In the genomic region with DNA sequence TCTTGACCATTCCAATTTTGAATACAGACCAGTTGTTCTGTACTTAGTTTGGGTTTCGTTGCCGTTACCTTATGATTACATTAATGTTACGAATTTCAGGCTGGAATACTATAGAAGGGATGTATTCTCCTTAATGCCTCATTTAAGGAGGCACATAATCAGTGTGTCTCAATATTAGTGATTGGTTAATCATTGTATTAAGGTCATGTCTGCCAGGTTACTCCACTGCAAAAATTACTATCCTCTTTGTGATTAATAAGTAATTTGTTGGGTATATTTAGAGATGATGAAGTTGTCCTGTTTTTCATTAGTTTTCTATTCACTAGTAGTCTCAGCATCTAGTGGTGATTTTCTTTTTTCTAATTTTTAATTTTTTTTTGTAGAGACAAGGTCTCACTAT, we compare ENCODE assay signal across 1 cellular context.
TF ChIP-seq lines count a peak whose summit lies in the region.

No MANE protein-coding gene starts in this region.

TF ChIP-seq in HepG2, 621 proteins besides CTCF, POLR2A, EP300 and RAD21 (continued from another document):
- TF ChIP-seq ZSCAN29 (CRISPR knock-in tag; conservative IDR thresholded peaks at IDR 0.05) (0 out of 2 replicates have a peak, but pooled peaks have one; percentile 51), MAFK (conservative IDR thresholded peaks at IDR 0.05 in 1 of 2, IDR thresholded peaks at IDR 0.05 in 1 of 2; ENCODE audit: low read length in 2 of 2) (no peak), TARDBP (CRISPR knock-in tag; IDR thresholded peaks at IDR 0.05) (peak; percentile 3; the same call in 1 of the 2 replicates), NFE2 (CRISPR knock-in tag; IDR thresholded peaks at IDR 0.05) (no peak), ZNF496 (CRISPR knock-in tag; IDR thresholded peaks at IDR 0.05; ENCODE audit: insufficient replicate concordance) (no peak), ZNF629 (CRISPR knock-in tag; conservative IDR thresholded peaks at IDR 0.05) (no peak), ZNF607 (CRISPR knock-in tag; IDR thresholded peaks at IDR 0.05; ENCODE audit: borderline replicate concordance) (no peak)
